In the genomic region with DNA sequence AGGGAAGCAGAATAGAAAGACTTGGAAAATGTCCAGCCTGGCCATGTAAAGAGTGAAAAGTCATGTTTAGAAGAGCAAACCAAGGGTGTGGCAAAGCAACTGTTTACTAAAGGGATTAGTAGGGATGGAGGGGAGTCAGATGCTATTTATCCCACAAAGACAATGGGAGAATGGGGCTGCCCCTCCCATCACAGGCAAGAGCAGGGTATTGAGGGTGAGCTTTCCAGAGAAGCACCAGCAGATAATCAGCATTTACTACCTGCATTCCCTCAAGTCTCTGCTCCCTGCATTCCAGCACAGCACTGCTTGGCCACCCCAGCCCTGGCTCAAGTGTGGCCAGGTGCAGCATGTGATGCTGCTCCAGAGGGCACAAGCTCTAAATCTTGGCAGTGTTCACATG, we compare ENCODE assay signal across 22 cellular contexts.
"Had no signal": no experiment of that assay in that cellular context is flagged by ENCODE, and none has a peak within 500 bp of the region (broad histone marks: within the 10 kb centered on the region; RNA-seq: fewer than 3 reads in every experiment).

No MANE protein-coding gene starts in this region.

- H3K9me3 Mint-ChIP-seq: activated CD4-positive, alpha-beta T cell treated with anti-CD3 and anti-CD28 coated beads, Interleukin-2, amount 10 ng/mL, durations not matched to agents 7 days and 5 days; activated naive CD8-positive, alpha-beta T cell treated with anti-CD3 and anti-CD28 coated beads for 36 hours; activated T-cell treated with anti-CD3 and anti-CD28 coated beads, Interleukin-2, amount 50 U/mL, for 72 hours; natural killer cell; stimulated activated naive CD8-positive, alpha-beta T cell treated with anti-CD3 and anti-CD28 coated beads, Interleukin-15, Interleukin-2, amounts not matched to agents 100 ng/mL and 50 ng/mL, for 24 hours had no signal

- H3K4me3 ChIP-seq: body of pancreas, colonic mucosa, suprapubic skin had no signal

- DNase-seq: activated CD4-positive, alpha-beta T cell treated with anti-CD3 and anti-CD28 coated beads, Interleukin-2, amount 10 ng/mL, durations not matched to agents 7 days and 5 days; activated CD8-positive, alpha-beta memory T cell treated with anti-CD3 and anti-CD28 coated beads, Interleukin-2, amount 50 U/mL, for 48 hours; activated naive CD8-positive, alpha-beta T cell treated with anti-CD3 and anti-CD28 coated beads for 36 hours; activated T-cell treated with anti-CD3 and anti-CD28 coated beads, Interleukin-2, amount 50 U/mL, for 72 hours; amygdala; body of pancreas; central memory CD4-positive, alpha-beta T cell; colonic mucosa; foreskin fibroblast; glutamatergic neuron; kidney glomerular epithelial cell; left ventricle myocardium superior; natural killer cell; nucleus accumbens; right cardiac atrium; stimulated activated CD4-positive, alpha-beta T cell treated with anti-CD3 and anti-CD28 coated beads, Interleukin-4, amount 100 ng/mL, for 4 hours; stimulated activated CD8-positive, alpha-beta memory T cell treated with anti-CD3 and anti-CD28 coated beads, Interleukin-4, amount 100 ng/mL, for 48 hours; trophoblast cell had no signal

- H3K4me3 Mint-ChIP-seq: activated CD4-positive, alpha-beta T cell treated with anti-CD3 and anti-CD28 coated beads, Interleukin-2, amount 10 ng/mL, durations not matched to agents 7 days and 5 days; activated naive CD8-positive, alpha-beta T cell treated with anti-CD3 and anti-CD28 coated beads for 36 hours; activated T-cell treated with anti-CD3 and anti-CD28 coated beads, Interleukin-2, amount 50 U/mL, for 72 hours; memory B cell; natural killer cell; stimulated activated naive CD8-positive, alpha-beta T cell treated with anti-CD3 and anti-CD28 coated beads, Interleukin-15, Interleukin-2, amounts not matched to agents 100 ng/mL and 50 ng/mL, for 24 hours had no signal

- H3K36me3 ChIP-seq: colonic mucosa, suprapubic skin had no signal

- H3K9me3 ChIP-seq: body of pancreas, colonic mucosa, suprapubic skin had no signal

- H3K27ac Mint-ChIP-seq: activated CD4-positive, alpha-beta T cell treated with anti-CD3 and anti-CD28 coated beads, Interleukin-2, amount 10 ng/mL, durations not matched to agents 7 days and 5 days; activated naive CD8-positive, alpha-beta T cell treated with anti-CD3 and anti-CD28 coated beads for 36 hours; activated T-cell treated with anti-CD3 and anti-CD28 coated beads, Interleukin-2, amount 50 U/mL, for 72 hours; memory B cell; natural killer cell; progenitor cell of endocrine pancreas; stimulated activated naive CD8-positive, alpha-beta T cell treated with anti-CD3 and anti-CD28 coated beads, Interleukin-15, Interleukin-2, amounts not matched to agents 100 ng/mL and 50 ng/mL, for 24 hours had no signal

- ATAC-seq: activated T-cell treated with anti-CD3 and anti-CD28 coated beads, Interleukin-2, amount 50 U/mL, for 72 hours; body of pancreas; left ventricle myocardium superior; natural killer cell; right cardiac atrium had no signal

- H3K36me3 Mint-ChIP-seq: activated naive CD8-positive, alpha-beta T cell treated with anti-CD3 and anti-CD28 coated beads for 36 hours; memory B cell; natural killer cell had no signal

- H3K27ac ChIP-seq: body of pancreas, colonic mucosa, suprapubic skin had no signal

- H3K4me1 Mint-ChIP-seq: activated CD4-positive, alpha-beta T cell treated with anti-CD3 and anti-CD28 coated beads, Interleukin-2, amount 10 ng/mL, durations not matched to agents 7 days and 5 days; activated naive CD8-positive, alpha-beta T cell treated with anti-CD3 and anti-CD28 coated beads for 36 hours; memory B cell; natural killer cell had no signal

- H3K4me1 ChIP-seq: body of pancreas, colonic mucosa, suprapubic skin had no signal

- H3K27me3 ChIP-seq: body of pancreas, colonic mucosa, suprapubic skin had no signal
